In the genomic region with DNA sequence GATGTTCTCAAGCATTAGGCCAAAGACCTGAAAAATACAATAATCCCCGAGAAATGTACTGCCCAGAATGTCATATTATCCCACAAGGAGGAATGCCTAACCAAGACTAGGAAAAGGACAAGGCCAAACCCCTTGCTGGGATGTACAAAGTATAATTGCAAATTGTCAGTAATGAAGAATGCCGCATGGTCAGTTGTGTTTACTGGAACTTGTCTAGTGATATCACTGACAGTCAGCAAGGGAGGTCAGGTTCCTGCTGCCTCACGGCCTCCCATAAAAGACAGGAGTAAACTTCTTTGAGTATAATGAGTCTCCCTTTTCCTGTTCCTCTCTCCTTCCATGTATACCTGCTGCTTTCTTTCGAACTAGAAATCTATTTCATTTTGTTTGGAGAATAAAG, we compare ENCODE assay signal across 25 cellular contexts.
DNase-seq lines count a peak whose midpoint lies in the region; ATAC-seq, FAIRE-seq and TF ChIP-seq lines count a peak whose summit lies in the region.
"Had no signal": no experiment of that assay in that cellular context is flagged by ENCODE, and none has a peak within 500 bp of the region (broad histone marks: within the 10 kb centered on the region; RNA-seq: fewer than 3 reads in every experiment).

No MANE protein-coding gene starts in this region.

- H3K4me3 Mint-ChIP-seq in activated CD8-positive, alpha-beta memory T cell treated with anti-CD3 and anti-CD28 coated beads, Interleukin-2, amount 10 ng/mL, durations not matched to agents 7 days and 5 days: no peak overlapping the region
- H3K4me3 Mint-ChIP-seq: CD4-positive, alpha-beta memory T cell had no signal

- no peak overlapping the region for H4K12ac ChIP-seq in trophoblast cell (ENCODE audit: low read depth, low read length)

- H3K36me3 ChIP-seq in trophoblast cell (ENCODE audit: control insufficient read depth in 1 of 2, insufficient read depth in 2 of 2, low read length in 2 of 2): no peaks in the 10 kb centered on the region
- no peaks in the 10 kb centered on the region for H3K36me3 ChIP-seq in upper lobe of right lung
- H3K36me3 ChIP-seq: BLaER1, Peyer's patch, SJSA1 had no signal

- ATAC-seq in activated CD8-positive, alpha-beta memory T cell treated with anti-CD3 and anti-CD28 coated beads, Interleukin-2, amount 10 ng/mL, durations not matched to agents 7 days and 5 days: no peak
- ATAC-seq in GM19395 (IDR thresholded peaks at IDR 0.05; ENCODE audit: unreplicated experiment) (no peak), upper lobe of right lung (no peak)
- ATAC-seq: HCT116 had no signal

- H3K9me3 ChIP-seq in trophoblast cell (ENCODE audit: insufficient read depth, low read depth, low read length) (no peaks in the 10 kb centered on the region), upper lobe of right lung (no peaks in the 10 kb centered on the region)
- H3K9me3 ChIP-seq: Peyer's patch, SJSA1 had no signal

- H3K27me3 Mint-ChIP-seq in activated CD8-positive, alpha-beta memory T cell treated with anti-CD3 and anti-CD28 coated beads, Interleukin-2, amount 10 ng/mL, durations not matched to agents 7 days and 5 days: peaks cover 6% of the 10 kb centered on the region
- H3K27me3 Mint-ChIP-seq: CD4-positive, alpha-beta memory T cell had no signal

- H3K18ac ChIP-seq in trophoblast cell (ENCODE audit: low read length): no peak overlapping the region

- H3K27ac Mint-ChIP-seq in activated CD8-positive, alpha-beta memory T cell treated with anti-CD3 and anti-CD28 coated beads, Interleukin-2, amount 10 ng/mL, durations not matched to agents 7 days and 5 days: no peak overlapping the region
- H3K27ac Mint-ChIP-seq: CD4-positive, alpha-beta memory T cell had no signal

- peak overlapping the region; percentile 52 for H2BK120ac ChIP-seq in trophoblast cell (ENCODE audit: insufficient read depth, low read length, poor library complexity)

- H2AFZ ChIP-seq in trophoblast cell (ENCODE audit: insufficient read depth, low read length, poor library complexity): no peak overlapping the region

- H2BK5ac ChIP-seq in trophoblast cell (ENCODE audit: low read depth, low read length, poor library complexity): peak overlapping the region; percentile 54

- H3K4me3 ChIP-seq in fibroblast of villous mesenchyme (ENCODE audit: low read depth, low read length) (no peak overlapping the region), trophoblast cell (ENCODE audit: low read depth, low read length) (no peak overlapping the region), upper lobe of right lung (no peak overlapping the region)
- H3K4me3 ChIP-seq: BLaER1, Peyer's patch, SJSA1 had no signal

- no peaks in the 10 kb centered on the region for H3K4me1 Mint-ChIP-seq in activated CD8-positive, alpha-beta memory T cell treated with anti-CD3 and anti-CD28 coated beads, Interleukin-2, amount 10 ng/mL, durations not matched to agents 7 days and 5 days

- no peak for TF ChIP-seq CTCF in fibroblast of villous mesenchyme (IDR thresholded peaks at IDR 0.05; ENCODE audit: insufficient read depth, low read depth, low read length)
- no peak for TF ChIP-seq CTCF in upper lobe of right lung (IDR thresholded peaks at IDR 0.05)

- H4K91ac ChIP-seq in trophoblast cell (ENCODE audit: low read depth, low read length): peak overlapping the region; percentile 38

- no CpG with 5 or more reads among the region's 4 CpGs for WGBS in trophoblast cell (ENCODE audit: extremely low coverage, insufficient coverage, insufficient read length)

- DNase-seq in activated CD8-positive, alpha-beta memory T cell treated with anti-CD3 and anti-CD28 coated beads for 24 hours: peak; percentile 3
- no peak for DNase-seq in activated CD8-positive, alpha-beta memory T cell treated with anti-CD3 and anti-CD28 coated beads, Interleukin-2, amount 10 ng/mL, durations not matched to agents 7 days and 5 days
- DNase-seq in fibroblast of villous mesenchyme (ENCODE audit: low read depth) (peak; percentile 68), trophoblast cell (peak; percentile 69 to 76), RCC 7860 (ENCODE audit: low spot score) (no peak), upper lobe of right lung (no peak)
- DNase-seq in activated T-cell treated with anti-CD3 and anti-CD28 coated beads, Interleukin-2, amount 50 U/mL, for 48 hours: no peak
- DNase-seq: ACHN; CD4-positive, alpha-beta memory T cell; DMS153; GOT3; NCI-H1105; NCI-H2029 treated with DMSO at 0.1 percent for 48 hours; NCI-H226; NCI-H510A treated with DMSO at 0.1 percent for 48 hours; NCI-H774; Peyer's patch had no signal

- H3K4me2 ChIP-seq in trophoblast cell (ENCODE audit: low read length): no peak overlapping the region
- H3K4me2 ChIP-seq: BLaER1, KMS-11 had no signal

- no peak for FAIRE-seq in RCC 7860 (lab: Jason Lieb, UNC)
- FAIRE-seq: GM12892, GM18507 had no signal

- H3K36me3 Mint-ChIP-seq in activated CD8-positive, alpha-beta memory T cell treated with anti-CD3 and anti-CD28 coated beads, Interleukin-2, amount 10 ng/mL, durations not matched to agents 7 days and 5 days: no peaks in the 10 kb centered on the region
- H3K36me3 Mint-ChIP-seq: CD4-positive, alpha-beta memory T cell had no signal

- no peak overlapping the region for H2BK12ac ChIP-seq in trophoblast cell (ENCODE audit: low read length)

- no peak overlapping the region for H3K14ac ChIP-seq in trophoblast cell (ENCODE audit: low read length)

- intact Hi-C loops in upper lobe of right lung (cut with DNase I): no loop called here

- H3K4ac ChIP-seq in trophoblast cell (ENCODE audit: low read depth, low read length): no peak overlapping the region

- H3K9ac ChIP-seq in trophoblast cell (ENCODE audit: low read length): no peak overlapping the region
- H3K9ac ChIP-seq: BLaER1, KMS-11 had no signal

- H3K27ac ChIP-seq in trophoblast cell (ENCODE audit: low read depth, low read length) (peak overlapping the region; percentile 6), upper lobe of right lung (no peak overlapping the region)
- H3K27ac ChIP-seq: 22Rv1, BLaER1, KMS-11, Peyer's patch, SJSA1 had no signal

- H4K8ac ChIP-seq in trophoblast cell (ENCODE audit: low read depth, low read length): no peak overlapping the region

- H3K9me3 Mint-ChIP-seq in activated CD8-positive, alpha-beta memory T cell treated with anti-CD3 and anti-CD28 coated beads, Interleukin-2, amount 10 ng/mL, durations not matched to agents 7 days and 5 days (ENCODE audit: low read depth): no peaks in the 10 kb centered on the region
- H3K9me3 Mint-ChIP-seq: CD4-positive, alpha-beta memory T cell had no signal

- H3K23ac ChIP-seq in trophoblast cell (ENCODE audit: low read length): no peak overlapping the region

- H3K27me3 ChIP-seq in trophoblast cell (ENCODE audit: insufficient read depth, low read length) (no peaks in the 10 kb centered on the region), upper lobe of right lung (no peaks in the 10 kb centered on the region)
- H3K27me3 ChIP-seq: BLaER1, Peyer's patch, SJSA1 had no signal

- H3K79me2 ChIP-seq in trophoblast cell (ENCODE audit: control insufficient read depth, insufficient read depth, low read length, poor library complexity): no peaks in the 10 kb centered on the region

- peaks cover 8 to 14% of the 10 kb centered on the region in 2 experiments for H3K4me1 ChIP-seq in trophoblast cell (ENCODE audit: control insufficient read depth in 1 of 2, insufficient read depth in 2 of 2, low read length in 2 of 2)
- H3K4me1 ChIP-seq in upper lobe of right lung: no peaks in the 10 kb centered on the region
- H3K4me1 ChIP-seq: Peyer's patch had no signal

- H3K79me1 ChIP-seq in trophoblast cell (ENCODE audit: low read length): peaks cover 12% of the 10 kb centered on the region

- no peak overlapping the region for H2AK5ac ChIP-seq in trophoblast cell (ENCODE audit: low read length)

- CTCF ChIA-PET in activated CD8-positive, alpha-beta memory T cell treated with anti-CD3 and anti-CD28 coated beads, Interleukin-2, amount 10 ng/mL, durations not matched to agents 7 days and 5 days (lab: Charles Lee): no interaction called here

Comparison
In these comparisons a context has a peak if more than half of its experiments do, and no peak if none do; other contexts are left out.
1. DNase-seq: peak in activated CD8-positive, alpha-beta memory T cell treated with anti-CD3 and anti-CD28 coated beads for 24 hours (single experiment), fibroblast of villous mesenchyme (single experiment) and trophoblast cell (2 of 2); none in activated CD8-positive, alpha-beta memory T cell treated with anti-CD3 and anti-CD28 coated beads, Interleukin-2, amount 10 ng/mL, durations not matched to agents 7 days and 5 days (single experiment), RCC 7860 (single experiment), upper lobe of right lung (single experiment) and activated T-cell treated with anti-CD3 and anti-CD28 coated beads, Interleukin-2, amount 50 U/mL, for 48 hours (0 of 2).